Comparison of ENCODE assay signal across 7 cellular contexts in genomic region chr18:73254564-73254963, GRCh38.
"Had no signal": no experiment of that assay in that cellular context is flagged by ENCODE, and none has a peak within 500 bp of the region (broad histone marks: within the 10 kb centered on the region; RNA-seq: fewer than 3 reads in every experiment).

No MANE protein-coding gene starts in this region.

- H3K9ac ChIP-seq: GM23248 had no signal

- FAIRE-seq: H1, H54, HTR-8/SVneo had no signal

- H3K4me3 Mint-ChIP-seq: H9 had no signal

- H3K4me3 ChIP-seq: GM23248 had no signal

- H2AFZ ChIP-seq: GM23248 had no signal

- H3K27ac Mint-ChIP-seq: H9 had no signal

- H3K27ac ChIP-seq: GM23248 had no signal

- H3K9me3 Mint-ChIP-seq: H9 had no signal

- DNase-seq: GM23248, H9, HCEC 1CT, IMR-90 had no signal
